24 cellular contexts compared by ENCODE assay signal in genomic region chr1:68065766-68066165, GRCh38. TPM values are rescaled to one million over a fixed set of nuclear protein-coding genes. Genes with fewer than 3 reads are reported as not detected.
A peak's percentile ranks its signal among the peaks of the same experiment; 100 is the strongest.
DNase-seq lines count a peak whose midpoint lies in the region; TF ChIP-seq lines count a peak whose summit lies in the region.
"Had no signal": no experiment of that assay in that cellular context is flagged by ENCODE, and none has a peak within 500 bp of the region (broad histone marks: within the 10 kb centered on the region; RNA-seq: fewer than 3 reads in every experiment).

No MANE protein-coding gene starts in this region.

- H3K4me3 ChIP-seq in fibroblast of the aortic adventitia (ENCODE audit: low read depth, low read length) (no peak overlapping the region), mesendoderm (ENCODE audit: low read length) (no peak overlapping the region), retinal pigment epithelial cell (ENCODE audit: low read length) (no peak overlapping the region), GM23248 (no peak overlapping the region)
- H3K4me3 ChIP-seq: A549; BLaER1 treated with 17β-estradiol and CSF1 and Interleukin-3, amounts not matched to agents 10 nM and 100 nM; GM12878; HAP-1 had no signal

- H3K79me1 ChIP-seq in mesendoderm (ENCODE audit: low read length) = no peaks in the 10 kb centered on the region

- H2BK5ac ChIP-seq in mesendoderm (ENCODE audit: low read length) = no peak overlapping the region

- H2AFZ ChIP-seq in GM23248 = no peak overlapping the region

- no peak overlapping the region for H4K5ac ChIP-seq in mesendoderm (ENCODE audit: low read length)

- H4K20me1 ChIP-seq in GM23248 (ENCODE audit: insufficient read depth) = no peaks in the 10 kb centered on the region
- H4K20me1 ChIP-seq: BLaER1 treated with 17β-estradiol and CSF1 and Interleukin-3, amounts not matched to agents 10 nM and 100 nM had no signal

- H3K27ac ChIP-seq in mesendoderm (ENCODE audit: low read depth, low read length) (no peak overlapping the region), GM23248 (no peak overlapping the region)
- H3K27ac ChIP-seq: 22Rv1; A549; BLaER1 treated with 17β-estradiol and CSF1 and Interleukin-3, amounts not matched to agents 10 nM and 100 nM had no signal

- H3K4me1 ChIP-seq in mesendoderm (ENCODE audit: control insufficient read depth, low read depth, low read length) (no peaks in the 10 kb centered on the region), GM23248 (ENCODE audit: insufficient read depth) (no peaks in the 10 kb centered on the region)
- H3K4me1 ChIP-seq: A549; BE2C; BLaER1 treated with 17β-estradiol and CSF1 and Interleukin-3, amounts not matched to agents 10 nM and 100 nM; HAP-1 had no signal

- in situ Hi-C loops in GM23248 (cut with MboI) = no loop called here

- H3K9ac ChIP-seq in mesendoderm (ENCODE audit: low read length) (no peak overlapping the region), GM23248 (no peak overlapping the region)
- H3K9ac ChIP-seq: BLaER1 treated with 17β-estradiol and CSF1 and Interleukin-3, amounts not matched to agents 10 nM and 100 nM had no signal

- H3K23ac ChIP-seq in mesendoderm (ENCODE audit: low read length) = no peak overlapping the region

- H3K4ac ChIP-seq in mesendoderm (ENCODE audit: low read depth, low read length) = no peak overlapping the region

- H2BK120ac ChIP-seq in mesendoderm (ENCODE audit: low read depth, low read length) = no peak overlapping the region

- WGBS in mesendoderm (ENCODE audit: extremely low coverage, insufficient coverage, low lambda C conversion rate) = no CpG with 5 or more reads among the region's 1 CpG
- 69 to 95% methylated on average over 1 of the region's 1 CpG for WGBS in GM23248 (ENCODE audit: low coverage in 1 of 2, low lambda C conversion rate in 2 of 2, missing lambda C conversion rate in 2 of 2), 2 experiments

- H3K4me2 ChIP-seq in mesendoderm (ENCODE audit: low read length) (no peak overlapping the region), GM23248 (ENCODE audit: unreplicated experiment) (no peak overlapping the region)
- H3K4me2 ChIP-seq: A549; BLaER1 treated with 17β-estradiol and CSF1 and Interleukin-3, amounts not matched to agents 10 nM and 100 nM had no signal

- H3K9me3 ChIP-seq in GM23248 (ENCODE audit: low read depth) = no peaks in the 10 kb centered on the region
- H3K9me3 ChIP-seq: BE2C, HAP-1 had no signal

- no peak overlapping the region for H2BK15ac ChIP-seq in mesendoderm (replicated peaks; ENCODE audit: low read depth)

- H3K27me3 ChIP-seq in mesendoderm (ENCODE audit: insufficient read depth, low read length, poor library complexity) = no peaks in the 10 kb centered on the region
- no peaks in the 10 kb centered on the region for H3K27me3 ChIP-seq in GM23248 (replicated peaks; ENCODE audit: insufficient read depth)
- H3K27me3 ChIP-seq: BE2C; BLaER1 treated with 17β-estradiol and CSF1 and Interleukin-3, amounts not matched to agents 10 nM and 100 nM had no signal

- H2AK5ac ChIP-seq in mesendoderm (ENCODE audit: low read length) = no peak overlapping the region

- H3K18ac ChIP-seq in mesendoderm (ENCODE audit: low read length) = no peak overlapping the region

- H3K79me2 ChIP-seq in mesendoderm (ENCODE audit: control insufficient read depth, insufficient read depth, low read length) = no peaks in the 10 kb centered on the region
- no peaks in the 10 kb centered on the region for H3K79me2 ChIP-seq in GM23248 (ENCODE audit: insufficient read depth)

- TF ChIP-seq CTCF in fibroblast of the aortic adventitia (IDR thresholded peaks at IDR 0.05; ENCODE audit: insufficient read depth, low read length) (no peak), retinal pigment epithelial cell (conservative IDR thresholded peaks at IDR 0.05; ENCODE audit: low read depth, low read length) (peak; percentile 10)

- no peak overlapping the region for H3K56ac ChIP-seq in mesendoderm (ENCODE audit: low read length)

- no peak overlapping the region for H4K8ac ChIP-seq in mesendoderm (ENCODE audit: low read depth, low read length)

- H3K9me2 ChIP-seq in GM23248 (ENCODE audit: insufficient read depth) = no peaks in the 10 kb centered on the region

- H3F3A ChIP-seq in GM23248 (ENCODE audit: insufficient read depth) = no peaks in the 10 kb centered on the region

- DNase-seq in NCI-H82 (lab: John Stamatoyannopoulos, UW) (peak; percentile 10), NCI-H82 treated with DMSO at 0.1 percent for 48 hours (lab: John Stamatoyannopoulos, UW; ENCODE audit: unreplicated experiment) (no peak), fibroblast of the aortic adventitia (ENCODE audit: low read depth) (peak; percentile 2), mesendoderm (peak; percentile 42), retinal pigment epithelial cell (ENCODE audit: low read depth) (no peak), NCI-H345 (lab: John Stamatoyannopoulos, UW) (no peak), GM23248 (no peak), NCI-H748 (lab: John Stamatoyannopoulos, UW; ENCODE audit: unreplicated experiment) (no peak)
- DNase-seq: ACHN; AML-193; BE2C; CD4-positive, alpha-beta T cell; CD8-positive, alpha-beta memory T cell; DMS 273 treated with DMSO at 0.1 percent for 48 hours; DMS79; EL; GDM1; HFFc6 had no signal

- H3K36me3 ChIP-seq in mesendoderm (ENCODE audit: control insufficient read depth, insufficient read depth, low read length) (no peaks in the 10 kb centered on the region), GM23248 (ENCODE audit: low read depth) (no peaks in the 10 kb centered on the region)
- H3K36me3 ChIP-seq: BE2C; BLaER1 treated with 17β-estradiol and CSF1 and Interleukin-3, amounts not matched to agents 10 nM and 100 nM; HAP-1 had no signal

RNA-seq across cellular contexts. Expression of gene DIRAS3, which starts 15.3 kb away (rescaled TPM):
- 1.2 and 4.6 TPM in 2 replicates for total RNA-seq in fibroblast of the aortic adventitia (ENCODE audit: low replicate concordance)
- polyA plus RNA-seq in mesendoderm (2013, experiment 1 of 2) = 0.15 TPM
- 0.15 TPM for polyA plus RNA-seq in mesendoderm (2013, experiment 2 of 2)
- total RNA-seq in GM23248 (2014; rRNA removed; shearing (Covaris generic)) = 4.8 and 12.1 TPM in 2 replicates
- 13.3 and 18.5 TPM in 2 replicates for polyA plus RNA-seq in GM23248 (2016; fragmentation: Nextera tagmentation; extraction: Ambion mirVana)
- total RNA-seq: CD4-positive, alpha-beta T cell; GM12878 had no signal
- polyA plus RNA-seq: CD14-positive monocyte; CD8-positive, alpha-beta memory T cell; GM12878 had no signal

Comparison
In these comparisons a context has a peak if more than half of its experiments do, and no peak if none do; other contexts are left out.
1. DNase-seq: peak in NCI-H82 (single experiment), fibroblast of the aortic adventitia (single experiment) and mesendoderm (single experiment); none in NCI-H82 treated with DMSO at 0.1 percent for 48 hours (single experiment), retinal pigment epithelial cell (single experiment), NCI-H345 (single experiment), GM23248 (single experiment) and NCI-H748 (single experiment).